In the genomic region with DNA sequence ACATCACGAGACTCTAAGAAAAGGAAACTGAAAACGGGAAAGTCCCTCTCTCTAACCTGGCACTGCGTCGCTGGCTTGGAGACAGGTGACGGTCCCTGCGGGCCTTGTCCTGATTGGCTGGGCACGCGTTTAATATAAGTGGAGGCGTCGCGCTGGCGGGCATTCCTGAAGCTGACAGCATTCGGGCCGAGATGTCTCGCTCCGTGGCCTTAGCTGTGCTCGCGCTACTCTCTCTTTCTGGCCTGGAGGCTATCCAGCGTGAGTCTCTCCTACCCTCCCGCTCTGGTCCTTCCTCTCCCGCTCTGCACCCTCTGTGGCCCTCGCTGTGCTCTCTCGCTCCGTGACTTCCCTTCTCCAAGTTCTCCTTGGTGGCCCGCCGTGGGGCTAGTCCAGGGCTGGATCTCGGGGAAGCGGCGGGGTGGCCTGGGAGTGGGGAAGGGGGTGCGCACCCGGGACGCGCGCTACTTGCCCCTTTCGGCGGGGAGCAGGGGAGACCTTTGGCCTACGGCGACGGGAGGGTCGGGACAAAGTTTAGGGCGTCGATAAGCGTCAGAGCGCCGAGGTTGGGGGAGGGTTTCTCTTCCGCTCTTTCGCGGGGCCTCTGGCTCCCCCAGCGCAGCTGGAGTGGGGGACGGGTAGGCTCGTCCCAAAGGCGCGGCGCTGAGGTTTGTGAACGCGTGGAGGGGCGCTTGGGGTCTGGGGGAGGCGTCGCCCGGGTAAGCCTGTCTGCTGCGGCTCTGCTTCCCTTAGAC, we compare ENCODE assay signal across 8 cellular contexts. TPM values are rescaled to one million over a fixed set of nuclear protein-coding genes. Genes with fewer than 3 reads are reported as not detected.
DNase-seq lines count a peak whose midpoint lies in the region; ATAC-seq and TF ChIP-seq lines count a peak whose summit lies in the region.

A gene (plus strand): TSS at position 162 of the 752 bp plus-strand sequence. CDS start 30 bp downstream, at position 192.

- DNase-seq in DMS153 (lab: John Stamatoyannopoulos, UW) (peak; percentile 72), PC-9 (peak; percentile 88 to 95), erythroblast (lab: John Stamatoyannopoulos, UW) (peak; percentile 97 to 98)
- DNase-seq in Jurkat, Clone E6-1 (ENCODE audit: low read depth, low spot score): peak; percentile 96
- peak; percentile 98 for DNase-seq in activated T-cell treated with anti-CD3 and anti-CD28 coated beads, Interleukin-2, amount 50 U/mL, for 1 hour
- DNase-seq in stimulated activated CD8-positive, alpha-beta memory T cell treated with anti-CD3 and anti-CD28 coated beads, Interleukin-7, amount 100 ng/mL, for 1 hour (ENCODE audit: low read depth in 2 of 2): peak; percentile 94

- POLR2A ChIA-PET in PC-9 (lab: Charles Lee; ENCODE audit: unreplicated experiment): interaction anchor here (0.6 to 1.2 kb wide), 3 partner anchors 15 to 48 kb away, joined by 3 to 7 read pairs (median 5); a partner anchor contains a TSS

- intact Hi-C loops in PC-9 (cut with micrococcal nuclease; ENCODE audit: unreplicated experiment): loop anchor here (1.0 kb wide), 2 partner anchors 15 to 48 kb away; a partner anchor contains a TSS

- BruUV-seq in PC-9 (replicated peaks; lab: Mats Ljungman, UMichigan): TSS peak; percentile 52

- H4K20me1 ChIP-seq in PC-9 (ENCODE audit: insufficient read depth): no peaks in the 10 kb centered on the region

- H3K9me3 ChIP-seq in PC-9 (ENCODE audit: insufficient read depth, low read depth) (no peaks in the 10 kb centered on the region), mucosa of stomach (ENCODE audit: control insufficient read depth, low read length) (no peaks in the 10 kb centered on the region)

- no peaks in the 10 kb centered on the region for H3K27me3 ChIP-seq in PC-9 (ENCODE audit: insufficient read depth, low read depth)
- no peaks in the 10 kb centered on the region for H3K27me3 ChIP-seq in mucosa of stomach (ENCODE audit: control insufficient read depth, insufficient read depth, low read length)

- H3K36me3 ChIP-seq in PC-9 (ENCODE audit: low read depth) (no peaks in the 10 kb centered on the region; the same call in 1 of the 2 replicates), mucosa of stomach (ENCODE audit: control insufficient read depth, insufficient read depth, low read length) (peaks cover 11% of the 10 kb centered on the region)

- no peaks in the 10 kb centered on the region for H3K9me2 ChIP-seq in PC-9 (ENCODE audit: insufficient read depth)

- peaks cover 18% of the 10 kb centered on the region for H3K4me1 ChIP-seq in PC-9 (replicated peaks; ENCODE audit: insufficient read depth)
- peaks cover 56% of the 10 kb centered on the region for H3K4me1 ChIP-seq in mucosa of stomach (ENCODE audit: control insufficient read depth, insufficient read depth, low read length)

- H2AFZ ChIP-seq in PC-9: peak within 1 kb of the TSS; percentile 88

- CTCF ChIA-PET in PC-9 (lab: Charles Lee): interaction anchor here (0.5 to 1.6 kb wide), 4 partner anchors 15 to 49 kb away, joined by 3 to 6 read pairs (median 4); a partner anchor contains a TSS

- peak within 1 kb of the TSS; percentile 93 for H3K4me2 ChIP-seq in PC-9

- TF ChIP-seq CTCF in PC-9 (conservative IDR thresholded peaks at IDR 0.05): no peak

- ATAC-seq in GM21619 (IDR thresholded peaks at IDR 0.05; ENCODE audit: unreplicated experiment): peak; percentile 76

- H3K4me3 ChIP-seq in Jurkat, Clone E6-1 (ENCODE audit: low read length): peak within 1 kb of the TSS; percentile 91
- H3K4me3 ChIP-seq in PC-9: peak within 1 kb of the TSS; percentile 94
- H3K4me3 ChIP-seq in mucosa of stomach (ENCODE audit: low read length): peak within 1 kb of the TSS; percentile 97

- peak; percentile 100 for TF ChIP-seq POLR2A in erythroblast (IDR thresholded peaks at IDR 0.05; ENCODE audit: low read length)

- peak within 1 kb of the TSS; percentile 53 for H3K27ac ChIP-seq in PC-9

- peak within 1 kb of the TSS; percentile 100 for H3K9ac ChIP-seq in mucosa of stomach (ENCODE audit: low read length)

- peaks cover 10% of the 10 kb centered on the region; the same call in 1 of the 2 replicates for H3F3A ChIP-seq in PC-9 (ENCODE audit: insufficient read depth, low read depth)

- H3K79me2 ChIP-seq in PC-9 (ENCODE audit: low read depth): peaks cover 41% of the 10 kb centered on the region

RNA-seq across cellular contexts. Expression of the gene that starts here (rescaled TPM):
- 1,962 TPM for polyA plus RNA-seq in Jurkat, Clone E6-1 (2012; ENCODE audit: insufficient read depth, insufficient read length)
- 606 and 685 TPM in 2 replicates for total RNA-seq in PC-9 (2021)

Comparison
In these comparisons a context has a peak if more than half of its experiments do, and no peak if none do; other contexts are left out.
1. Peak in every context shown above with its lines: DNase-seq, ATAC-seq, H3K4me3 ChIP-seq and H3K27ac ChIP-seq.